8 cellular contexts compared by ENCODE assay signal in genomic region chr5:88203977-88204735, GRCh38.
DNase-seq lines count a peak whose midpoint lies in the region.

No MANE protein-coding gene starts in this region.

- DNase-seq in NCI-H187 treated with DMSO at 0.1 percent for 48 hours (lab: John Stamatoyannopoulos, UW) (peak; percentile 2), NCI-H187 (lab: John Stamatoyannopoulos, UW) (no peak), T-helper 2 cell (peak in 3 of 5 experiments; percentile 29 to 91 (median 65)), RPMI8226 (no peak), glomerular visceral epithelial cell (ENCODE audit: extremely low spot score) (no peak), NCI-H2107 treated with DMSO at 0.1 percent for 48 hours (lab: John Stamatoyannopoulos, UW; ENCODE audit: unreplicated experiment) (no peak)
- peak; percentile 37 for DNase-seq in effector CD4-positive, alpha-beta T cell
- DNase-seq in stimulated activated CD8-positive, alpha-beta memory T cell treated with anti-CD3 and anti-CD28 coated beads, Interleukin-4, amount 100 ng/mL, for 48 hours, result peak; percentile 51

Comparison
In these comparisons a context has a peak if more than half of its experiments do, and no peak if none do; other contexts are left out.
1. DNase-seq: peak in NCI-H187 treated with DMSO at 0.1 percent for 48 hours (single experiment), T-helper 2 cell (3 of 5), effector CD4-positive, alpha-beta T cell (single experiment) and stimulated activated CD8-positive, alpha-beta memory T cell treated with anti-CD3 and anti-CD28 coated beads, Interleukin-4, amount 100 ng/mL, for 48 hours (single experiment); none in NCI-H187 (0 of 2), RPMI8226 (single experiment), glomerular visceral epithelial cell (single experiment) and NCI-H2107 treated with DMSO at 0.1 percent for 48 hours (single experiment).